ENCODE assay signal across 9 cellular contexts in genomic region chr9:68981825-68982224, GRCh38. TPM values are rescaled to one million over a fixed set of nuclear protein-coding genes. Genes with fewer than 3 reads are reported as not detected.
DNase-seq lines count a peak whose midpoint lies in the region; ATAC-seq lines count a peak whose summit lies in the region.
"Had no signal": no experiment of that assay in that cellular context is flagged by ENCODE, and none has a peak within 500 bp of the region (broad histone marks: within the 10 kb centered on the region; RNA-seq: fewer than 3 reads in every experiment).

No MANE protein-coding gene starts in this region.

- no CpG with 5 or more reads among the region's 6 CpGs for WGBS in mesendoderm (ENCODE audit: extremely low coverage, insufficient coverage, low lambda C conversion rate)

- DNase-seq in NCI-H2081 (lab: John Stamatoyannopoulos, UW) = peak; percentile 84 to 98
- DNase-seq in mesendoderm = peak; percentile 23
- DNase-seq in mesenteric fat pad (ENCODE audit: low spot score) = no peak
- no peak for DNase-seq in HuH-7.5 (ENCODE audit: low spot score)
- no peak for DNase-seq in NCI-H446 (lab: John Stamatoyannopoulos, UW)
- no peak for DNase-seq in activated gamma-delta T cell (lab: John Stamatoyannopoulos, UW)

- peak; percentile 44 for ATAC-seq in GM18870 (IDR thresholded peaks at IDR 0.05; ENCODE audit: unreplicated experiment)
- peak; percentile 64 for ATAC-seq in HG02610 (IDR thresholded peaks at IDR 0.05; ENCODE audit: unreplicated experiment)
- ATAC-seq: HepG2 had no signal

- no peak overlapping the region for H2BK120ac ChIP-seq in mesendoderm (ENCODE audit: low read depth, low read length)

- H4K8ac ChIP-seq in mesendoderm (ENCODE audit: low read depth, low read length) = no peak overlapping the region

- H3K27ac ChIP-seq in mesendoderm (ENCODE audit: low read depth, low read length) = no peak overlapping the region

- H3K23ac ChIP-seq in mesendoderm (ENCODE audit: low read length) = no peak overlapping the region

- no peak overlapping the region for H3K18ac ChIP-seq in mesendoderm (ENCODE audit: low read length)

- peaks cover 8% of the 10 kb centered on the region for H3K4me1 ChIP-seq in mesendoderm (ENCODE audit: control insufficient read depth, low read depth, low read length)

- no peak overlapping the region for H3K9ac ChIP-seq in mesendoderm (ENCODE audit: low read length)

- no peaks in the 10 kb centered on the region for H3K79me2 ChIP-seq in mesendoderm (ENCODE audit: control insufficient read depth, insufficient read depth, low read length)

- H2BK15ac ChIP-seq in mesendoderm (replicated peaks; ENCODE audit: low read depth) = no peak overlapping the region

- H3K79me1 ChIP-seq in mesendoderm (ENCODE audit: low read length) = no peaks in the 10 kb centered on the region

- H2BK5ac ChIP-seq in mesendoderm (ENCODE audit: low read length) = no peak overlapping the region

- no peak overlapping the region for H3K4me3 ChIP-seq in mesendoderm (ENCODE audit: low read length)

- H3K36me3 ChIP-seq in mesendoderm (ENCODE audit: control insufficient read depth, insufficient read depth, low read length) = no peaks in the 10 kb centered on the region

- H3K4me2 ChIP-seq in mesendoderm (ENCODE audit: low read length) = no peak overlapping the region

- H2AK5ac ChIP-seq in mesendoderm (ENCODE audit: low read length) = no peak overlapping the region

- H3K56ac ChIP-seq in mesendoderm (ENCODE audit: low read length) = no peak overlapping the region

- H3K4ac ChIP-seq in mesendoderm (ENCODE audit: low read depth, low read length) = no peak overlapping the region

- H3K27me3 ChIP-seq in mesendoderm (ENCODE audit: insufficient read depth, low read length, poor library complexity) = no peaks in the 10 kb centered on the region

- no peak overlapping the region for H4K5ac ChIP-seq in mesendoderm (ENCODE audit: low read length)

RNA-seq across cellular contexts. Expression of gene PRKACG, which starts 32.1 kb away (rescaled TPM):
- not detected for polyA plus RNA-seq in mesendoderm (2013, experiment 1 of 2)
- polyA plus RNA-seq in mesendoderm (2013, experiment 2 of 2) = not detected
- total RNA-seq in mesenteric fat pad = not detected
- total RNA-seq: HepG2 had no signal
- polyA plus RNA-seq: HepG2 had no signal

RNA-seq across cellular contexts. Expression of gene FXN, which starts 53.7 kb away (rescaled TPM):
- polyA plus RNA-seq in mesendoderm (2013, experiment 1 of 2) = 53.1 TPM
- polyA plus RNA-seq in mesendoderm (2013, experiment 2 of 2) = 51.0 TPM
- total RNA-seq in mesenteric fat pad = 16.5 TPM

Comparison
In these comparisons a context has a peak if more than half of its experiments do, and no peak if none do; other contexts are left out.
1. DNase-seq: peak in NCI-H2081 (2 of 2) and mesendoderm (single experiment); none in mesenteric fat pad (single experiment), HuH-7.5 (single experiment), NCI-H446 (0 of 2) and activated gamma-delta T cell (single experiment).